In genomic region chr13:107144432-107144831, GRCh38 we compare ENCODE assay signal across 14 cellular contexts.
DNase-seq lines count a peak whose midpoint lies in the region; ATAC-seq, FAIRE-seq and TF ChIP-seq lines count a peak whose summit lies in the region.
"Had no signal": no experiment of that assay in that cellular context is flagged by ENCODE, and none has a peak within 500 bp of the region (broad histone marks: within the 10 kb centered on the region; RNA-seq: fewer than 3 reads in every experiment).

No MANE protein-coding gene starts in this region.

- intact Hi-C loops in head of caudate nucleus (cut with DNase I), result no loop called here
- intact Hi-C loops in kidney (cut with DNase I), result no loop called here

- H3K4me3 ChIP-seq in astrocyte of the cerebellum (ENCODE audit: low read depth, low read length) (no peak overlapping the region), kidney (ENCODE audit: low read length in 2 of 2) (no peak overlapping the region)
- H3K4me3 ChIP-seq: BLaER1 treated with 17β-estradiol and CSF1 and Interleukin-3, amounts not matched to agents 10 nM and 100 nM had no signal

- H3K27me3 Mint-ChIP-seq in HFFc6 (ENCODE audit: insufficient read depth), result no peaks in the 10 kb centered on the region

- peak; percentile 48 for TF ChIP-seq CTCF in HFFc6 (IDR thresholded peaks at IDR 0.05)
- no peak for TF ChIP-seq CTCF in astrocyte of the cerebellum (IDR thresholded peaks at IDR 0.05; ENCODE audit: low read depth, low read length, missing control alignments)
- TF ChIP-seq CTCF in omental fat pad (IDR thresholded peaks at IDR 0.05), result no peak
- TF ChIP-seq CTCF in kidney (IDR thresholded peaks at IDR 0.05; ENCODE audit: borderline replicate concordance, extremely low read depth, insufficient read depth), result no peak

- no peak for ATAC-seq in omental fat pad (ENCODE audit: low FRiP score)

- no peaks in the 10 kb centered on the region for H3K9me3 ChIP-seq in kidney (ENCODE audit: control insufficient read depth in 1 of 2, low read length in 2 of 2)
- H3K9me3 ChIP-seq: BLaER1 treated with 17β-estradiol and CSF1 and Interleukin-3, amounts not matched to agents 10 nM and 100 nM had no signal

- peak; percentile 3 for DNase-seq in ACHN
- no peak for DNase-seq in HFFc6
- peak; percentile 11 for DNase-seq in astrocyte of the cerebellum (ENCODE audit: low read depth)
- peak; percentile 6 for DNase-seq in glomerular visceral epithelial cell (ENCODE audit: extremely low spot score)
- no peak for DNase-seq in head of caudate nucleus
- DNase-seq in NK-92 treated with Interleukin-12 subunit alpha and Interleukin-12 subunit beta, amount 100 ng/mL, for 24 hours (lab: John Stamatoyannopoulos, UW), result no peak
- DNase-seq in omental fat pad (ENCODE audit: low spot score), result no peak
- DNase-seq in kidney, result no peak
- DNase-seq: activated CD4-positive, alpha-beta T cell treated with anti-CD3 and anti-CD28 coated beads for 48 hours; caudate nucleus; stimulated activated naive CD4-positive, alpha-beta T cell; SW 1271 had no signal

- H3K9ac ChIP-seq in kidney (ENCODE audit: low read length in 2 of 2), result no peak overlapping the region
- H3K9ac ChIP-seq: BLaER1 treated with 17β-estradiol and CSF1 and Interleukin-3, amounts not matched to agents 10 nM and 100 nM; parathyroid adenoma had no signal

- no peaks in the 10 kb centered on the region for H3K4me1 ChIP-seq in kidney (ENCODE audit: control insufficient read depth in 1 of 2, insufficient read depth in 1 of 2, low read depth in 1 of 2, low read length in 2 of 2)
- H3K4me1 ChIP-seq: BLaER1 treated with 17β-estradiol and CSF1 and Interleukin-3, amounts not matched to agents 10 nM and 100 nM; parathyroid adenoma had no signal

- peaks cover 6% of the 10 kb centered on the region; the same call in 1 of the 2 replicates for H3K9me3 Mint-ChIP-seq in HFFc6

- no peak for FAIRE-seq in kidney (lab: Jason Lieb, UNC)

- H3K36me3 ChIP-seq in kidney (ENCODE audit: control insufficient read depth in 1 of 2, insufficient read depth in 2 of 2, low read length in 2 of 2), result no peaks in the 10 kb centered on the region
- H3K36me3 ChIP-seq: BLaER1 treated with 17β-estradiol and CSF1 and Interleukin-3, amounts not matched to agents 10 nM and 100 nM had no signal

- H3K27ac ChIP-seq in kidney (ENCODE audit: low read depth in 2 of 2, low read length in 2 of 2), result no peak overlapping the region
- H3K27ac ChIP-seq: BLaER1 treated with 17β-estradiol and CSF1 and Interleukin-3, amounts not matched to agents 10 nM and 100 nM; parathyroid adenoma had no signal

- in situ Hi-C loops in ACHN (cut with HindIII; ENCODE audit: low pct_ligation_motif_present, low pct_unique_long_range_greater_than_20kb, low sequenced_read_pairs), result no loop called here
- in situ Hi-C loops in astrocyte of the cerebellum (cut with HindIII; ENCODE audit: low sequenced_read_pairs), result no loop called here

- H3K4me3 Mint-ChIP-seq in HFFc6, result no peak overlapping the region

- H3K27ac Mint-ChIP-seq in HFFc6, result no peak overlapping the region

- H3K36me3 Mint-ChIP-seq in HFFc6 (ENCODE audit: low read depth), result no peaks in the 10 kb centered on the region

- no peaks in the 10 kb centered on the region for H3K4me1 Mint-ChIP-seq in HFFc6 (ENCODE audit: low read depth)

Comparison
In these comparisons a context has a peak if more than half of its experiments do, and no peak if none do; other contexts are left out.
1. DNase-seq: peak in ACHN (single experiment), astrocyte of the cerebellum (single experiment) and glomerular visceral epithelial cell (single experiment); none in HFFc6 (single experiment), head of caudate nucleus (0 of 42), NK-92 treated with Interleukin-12 subunit alpha and Interleukin-12 subunit beta, amount 100 ng/mL, for 24 hours (single experiment), omental fat pad (single experiment) and kidney (single experiment).